10 cellular contexts compared by ENCODE assay signal in genomic region chr16:25966172-25967097, GRCh38.
DNase-seq lines count a peak whose midpoint lies in the region; ATAC-seq and FAIRE-seq lines count a peak whose summit lies in the region.
"Had no signal": no experiment of that assay in that cellular context is flagged by ENCODE, and none has a peak within 500 bp of the region (broad histone marks: within the 10 kb centered on the region; RNA-seq: fewer than 3 reads in every experiment).

No MANE protein-coding gene starts in this region.

- FAIRE-seq in frontal cortex (lab: Jason Lieb, UNC): no peak

- peak in 1 of 2 donors; percentile 32 for DNase-seq in activated naive CD4-positive, alpha-beta T cell treated with anti-CD3 and anti-CD28 coated beads, Interleukin-2, amount 50 U/mL, for 72 hours (ENCODE audit: low spot score in 2 of 2)
- DNase-seq in activated naive CD4-positive, alpha-beta T cell (lab: John Stamatoyannopoulos, UW): no peak
- DNase-seq in stimulated activated CD8-positive, alpha-beta memory T cell treated with anti-CD3 and anti-CD28 coated beads, Interleukin-4, amount 100 ng/mL, for 48 hours: peak; percentile 32
- no peak for DNase-seq in NCI-H1092 treated with DMSO at 0.1 percent for 48 hours (lab: John Stamatoyannopoulos, UW)
- no peak for DNase-seq in frontal cortex (ENCODE audit: low spot score in 2 of 2)
- DNase-seq in NOMO-1 treated with DMSO at 0.1 percent for 48 hours (lab: John Stamatoyannopoulos, UW; ENCODE audit: unreplicated experiment): no peak
- DNase-seq: aorta, GF-D8 had no signal

- ATAC-seq in activated naive CD4-positive, alpha-beta T cell treated with anti-CD3 and anti-CD28 coated beads, Interleukin-2, amount 50 U/mL, for 72 hours: peak; percentile 94 to 98
- peak; percentile 78 for ATAC-seq in GM21717 (IDR thresholded peaks at IDR 0.05; ENCODE audit: unreplicated experiment)
- ATAC-seq in HG03432 (IDR thresholded peaks at IDR 0.05; ENCODE audit: unreplicated experiment): peak; percentile 92

- H3K27ac Mint-ChIP-seq in activated naive CD4-positive, alpha-beta T cell treated with anti-CD3 and anti-CD28 coated beads, Interleukin-2, amount 50 U/mL, for 72 hours: peak overlapping the region in 1 of 2 donors; percentile 61

- no peaks in the 10 kb centered on the region for H3K36me3 Mint-ChIP-seq in activated naive CD4-positive, alpha-beta T cell treated with anti-CD3 and anti-CD28 coated beads, Interleukin-2, amount 50 U/mL, for 72 hours

- H3K9me3 Mint-ChIP-seq in activated naive CD4-positive, alpha-beta T cell treated with anti-CD3 and anti-CD28 coated beads, Interleukin-2, amount 50 U/mL, for 72 hours: peaks cover 0 to 5% of the 10 kb centered on the region in 2 donors
